ENCODE assay signal across 17 cellular contexts in the genomic region with DNA sequence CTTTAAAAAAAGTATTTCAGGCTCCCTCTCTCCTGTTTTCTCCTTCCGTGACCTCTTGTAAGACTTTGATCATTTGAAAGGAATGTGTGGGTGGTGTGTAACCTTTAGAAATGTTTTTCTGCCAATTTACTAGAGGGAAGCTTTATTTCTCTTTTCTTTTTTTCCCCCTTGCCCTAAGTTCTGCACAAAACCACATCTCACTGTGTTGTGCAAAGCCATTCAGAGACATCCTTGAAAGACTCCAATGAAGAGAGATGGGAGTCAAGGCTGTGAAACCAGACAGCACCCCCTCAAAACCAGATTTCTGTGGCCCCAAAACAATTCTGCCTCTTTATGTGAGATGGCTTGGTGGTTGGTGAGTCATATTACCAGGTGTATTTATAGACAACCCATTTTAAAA.
DNase-seq lines count a peak whose midpoint lies in the region; ATAC-seq, FAIRE-seq and TF ChIP-seq lines count a peak whose summit lies in the region.
"Had no signal": no experiment of that assay in that cellular context is flagged by ENCODE, and none has a peak within 500 bp of the region (broad histone marks: within the 10 kb centered on the region; RNA-seq: fewer than 3 reads in every experiment).

No MANE protein-coding gene starts in this region.

- no peaks in the 10 kb centered on the region for H3K27me3 ChIP-seq in PC-9 (ENCODE audit: insufficient read depth, low read depth)
- no peaks in the 10 kb centered on the region for H3K27me3 ChIP-seq in left ventricle myocardium inferior (ENCODE audit: low read depth)
- H3K27me3 ChIP-seq: spleen, tibial nerve had no signal

- no peak overlapping the region for H3K27ac Mint-ChIP-seq in stimulated activated naive CD8-positive, alpha-beta T cell treated with anti-CD3 and anti-CD28 coated beads, Interleukin-15, amount 100 ng/mL, for 72 hours

- H3K36me3 ChIP-seq in PC-9 (ENCODE audit: low read depth), result no peaks in the 10 kb centered on the region
- H3K36me3 ChIP-seq in kidney (ENCODE audit: control insufficient read depth in 1 of 2, insufficient read depth in 2 of 2, low read length in 2 of 2), result no peaks in the 10 kb centered on the region
- H3K36me3 ChIP-seq in left ventricle myocardium inferior, result no peaks in the 10 kb centered on the region
- H3K36me3 ChIP-seq: spleen, tibial nerve had no signal

- intact Hi-C loops in PC-9 (cut with micrococcal nuclease; ENCODE audit: unreplicated experiment) (no loop called here), kidney (cut with DNase I) (no loop called here), left ventricle myocardium inferior (cut with micrococcal nuclease) (no loop called here)

- H3K27ac ChIP-seq in PC-9, result peak overlapping the region; percentile 26; the same call in 1 of the 2 replicates
- no peak overlapping the region for H3K27ac ChIP-seq in kidney (ENCODE audit: low read depth in 2 of 2, low read length in 2 of 2)
- no peak overlapping the region for H3K27ac ChIP-seq in left ventricle myocardium inferior (replicated peaks)
- H3K27ac ChIP-seq: 22Rv1, spleen, tibial nerve had no signal

- no peaks in the 10 kb centered on the region for H3K9me3 ChIP-seq in PC-9 (ENCODE audit: insufficient read depth, low read depth)
- no peaks in the 10 kb centered on the region for H3K9me3 ChIP-seq in kidney (ENCODE audit: control insufficient read depth in 1 of 2, low read length in 2 of 2)
- H3K9me3 ChIP-seq in left ventricle myocardium inferior (replicated peaks), result peaks cover 11% of the 10 kb centered on the region

- H3K79me2 ChIP-seq in PC-9 (ENCODE audit: low read depth), result no peaks in the 10 kb centered on the region

- H3K9me2 ChIP-seq in PC-9 (ENCODE audit: insufficient read depth), result no peaks in the 10 kb centered on the region

- peak overlapping the region; percentile 37 to 56 for H3K4me3 Mint-ChIP-seq in stimulated activated naive CD8-positive, alpha-beta T cell treated with anti-CD3 and anti-CD28 coated beads, Interleukin-15, amount 100 ng/mL, for 72 hours
- H3K4me3 Mint-ChIP-seq: IgD-negative memory B cell had no signal

- POLR2A ChIA-PET in PC-9 (lab: Charles Lee; ENCODE audit: unreplicated experiment), result no interaction called here

- no peak for TF ChIP-seq CTCF in PC-9 (conservative IDR thresholded peaks at IDR 0.05)
- no peak for TF ChIP-seq CTCF in kidney (IDR thresholded peaks at IDR 0.05; ENCODE audit: borderline replicate concordance, extremely low read depth, insufficient read depth)
- TF ChIP-seq CTCF in left ventricle myocardium inferior (IDR thresholded peaks at IDR 0.05; ENCODE audit: borderline replicate concordance), result no peak

- no peaks in the 10 kb centered on the region for H4K20me1 ChIP-seq in PC-9 (ENCODE audit: insufficient read depth)

- H3K4me3 ChIP-seq in PC-9 (no peak overlapping the region), kidney (ENCODE audit: low read length in 2 of 2) (no peak overlapping the region), left ventricle myocardium inferior (no peak overlapping the region)
- H3K4me3 ChIP-seq: spleen, tibial nerve had no signal

- no peak overlapping the region for H3K9ac ChIP-seq in kidney (ENCODE audit: low read length in 2 of 2)

- H3K27me3 Mint-ChIP-seq in stimulated activated naive CD8-positive, alpha-beta T cell treated with anti-CD3 and anti-CD28 coated beads, Interleukin-15, amount 100 ng/mL, for 72 hours, result no peaks in the 10 kb centered on the region

- no peak overlapping the region for H2AFZ ChIP-seq in PC-9

- peak overlapping the region; percentile 56; the same call in 1 of the 2 replicates for H3K4me2 ChIP-seq in PC-9

- CTCF ChIA-PET in PC-9 (lab: Charles Lee), result no interaction called here

- peak; percentile 22 for ATAC-seq in stimulated activated naive CD8-positive, alpha-beta T cell treated with anti-CD3 and anti-CD28 coated beads, Interleukin-15, amount 100 ng/mL, for 72 hours

- H3K4me1 ChIP-seq in PC-9 (replicated peaks; ENCODE audit: insufficient read depth) (peaks cover 13% of the 10 kb centered on the region; the same call in 1 of the 2 replicates), kidney (ENCODE audit: control insufficient read depth in 1 of 2, insufficient read depth in 1 of 2, low read depth in 1 of 2, low read length in 2 of 2) (no peaks in the 10 kb centered on the region), left ventricle myocardium inferior (no peaks in the 10 kb centered on the region)
- H3K4me1 ChIP-seq: Caco-2, spleen, tibial nerve had no signal

- peaks cover 12 to 15% of the 10 kb centered on the region in 2 donors for H3K9me3 Mint-ChIP-seq in stimulated activated naive CD8-positive, alpha-beta T cell treated with anti-CD3 and anti-CD28 coated beads, Interleukin-15, amount 100 ng/mL, for 72 hours

- H3F3A ChIP-seq in PC-9 (ENCODE audit: insufficient read depth, low read depth), result no peaks in the 10 kb centered on the region

- H3K4me1 Mint-ChIP-seq in stimulated activated naive CD8-positive, alpha-beta T cell treated with anti-CD3 and anti-CD28 coated beads, Interleukin-15, amount 100 ng/mL, for 72 hours, result peaks cover 48% of the 10 kb centered on the region
- H3K4me1 Mint-ChIP-seq: IgD-negative memory B cell had no signal

- no peak for FAIRE-seq in kidney (lab: Jason Lieb, UNC)

- DNase-seq in NK-92 treated with Interleukin-12 subunit alpha and Interleukin-12 subunit beta, amount 100 ng/mL, for 24 hours (lab: John Stamatoyannopoulos, UW), result peak; percentile 15
- no peak for DNase-seq in NK-92 (lab: John Stamatoyannopoulos, UW; ENCODE audit: unreplicated experiment)
- peak; percentile 1 to 35 for DNase-seq in PC-9
- peak; percentile 50 for DNase-seq in fibroblast of peridontal ligament (ENCODE audit: extremely low read depth)
- DNase-seq in stimulated activated naive CD8-positive, alpha-beta T cell treated with anti-CD3 and anti-CD28 coated beads, Interleukin-15, amount 100 ng/mL, for 72 hours, result peak in 1 of 2 donors; percentile 16
- no peak for DNase-seq in kidney
- no peak for DNase-seq in left ventricle myocardium inferior
- DNase-seq in stimulated activated CD4-positive, alpha-beta T cell treated with anti-CD3 and anti-CD28 coated beads, Interleukin-1b, Interleukin-23, amount 100 ng/mL, for 48 hours, result no peak
- DNase-seq: activated CD8-positive, alpha-beta memory T cell treated with anti-CD3 and anti-CD28 coated beads for 24 hours; activated naive CD4-positive, alpha-beta T cell treated with anti-CD3 and anti-CD28 coated beads, Interleukin-2, amount 50 U/mL, for 16 hours; Caco-2; NCI-H526 treated with DMSO at 0.1 percent for 48 hours; Right ventricle myocardium superior; spleen had no signal

- no TSS peak for BruUV-seq in PC-9 (replicated peaks; lab: Mats Ljungman, UMichigan)

Comparison
In these comparisons a context has a peak if more than half of its experiments do, and no peak if none do; other contexts are left out.
1. DNase-seq: peak in NK-92 treated with Interleukin-12 subunit alpha and Interleukin-12 subunit beta, amount 100 ng/mL, for 24 hours (single experiment), PC-9 (2 of 2) and fibroblast of peridontal ligament (single experiment); none in NK-92 (single experiment), kidney (single experiment), left ventricle myocardium inferior (single experiment) and stimulated activated CD4-positive, alpha-beta T cell treated with anti-CD3 and anti-CD28 coated beads, Interleukin-1b, Interleukin-23, amount 100 ng/mL, for 48 hours (single experiment).